In the genomic region with DNA sequence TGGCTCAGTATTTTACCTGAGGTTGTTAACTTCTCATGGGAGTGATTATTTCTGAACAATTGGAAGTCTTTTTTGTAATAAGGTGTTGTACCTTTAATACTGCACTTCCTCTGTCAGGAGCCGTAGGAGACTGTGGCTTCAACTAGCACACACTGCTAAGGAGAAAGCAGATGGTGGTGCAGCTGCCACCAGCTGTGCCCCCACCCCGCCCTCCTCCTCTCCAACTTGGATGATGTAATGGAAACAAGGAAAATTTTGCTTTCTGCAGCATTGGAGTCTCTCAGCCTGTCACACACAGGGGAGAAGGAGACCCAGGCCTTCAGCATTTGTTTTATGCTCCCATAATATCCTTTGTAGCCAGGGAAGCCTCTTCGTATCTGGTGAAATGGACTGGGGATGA, we compare ENCODE assay signal across 10 cellular contexts.
DNase-seq lines count a peak whose midpoint lies in the region; ATAC-seq, FAIRE-seq and TF ChIP-seq lines count a peak whose summit lies in the region.
"Had no signal": no experiment of that assay in that cellular context is flagged by ENCODE, and none has a peak within 500 bp of the region (broad histone marks: within the 10 kb centered on the region; RNA-seq: fewer than 3 reads in every experiment).

No MANE protein-coding gene starts in this region.

- H3K27me3 Mint-ChIP-seq in brain = no peaks in the 10 kb centered on the region

- TF ChIP-seq POLR2A in GM12892 (IDR thresholded peaks at IDR 0.05; ENCODE audit: low read depth, low read length) = no peak

- H3K4me3 Mint-ChIP-seq in brain = peak overlapping the region in 1 of 5 experiments; percentile 21
- H3K4me3 Mint-ChIP-seq: activated CD4-positive, alpha-beta memory T cell treated with anti-CD3 and anti-CD28 coated beads for 36 hours had no signal

- TF ChIP-seq CTCF in brain (conservative IDR thresholded peaks at IDR 0.05) = no peak

- FAIRE-seq in GM12892 (lab: Jason Lieb, UNC) = no peak

- H3K4me1 Mint-ChIP-seq in brain = peaks cover 54% of the 10 kb centered on the region

- peaks cover 22% of the 10 kb centered on the region for H3K36me3 Mint-ChIP-seq in brain
- H3K36me3 Mint-ChIP-seq: activated CD4-positive, alpha-beta memory T cell treated with anti-CD3 and anti-CD28 coated beads for 36 hours had no signal

- no peak for ATAC-seq in HG03520 (IDR thresholded peaks at IDR 0.05; ENCODE audit: unreplicated experiment)

- H3K27ac Mint-ChIP-seq in brain = peak overlapping the region; percentile 34 to 93 (median 41)
- H3K27ac Mint-ChIP-seq: activated CD4-positive, alpha-beta memory T cell treated with anti-CD3 and anti-CD28 coated beads for 36 hours had no signal

- peak; percentile 64 for DNase-seq in DMS 273 treated with DMSO at 0.1 percent for 48 hours (lab: John Stamatoyannopoulos, UW)
- DNase-seq in NCI-H2107 treated with DMSO at 0.1 percent for 48 hours (lab: John Stamatoyannopoulos, UW; ENCODE audit: unreplicated experiment) = peak; percentile 89
- DNase-seq in occipital lobe (lab: John Stamatoyannopoulos, UW) = peak; percentile 20
- no peak for DNase-seq in stimulated activated CD4-positive, alpha-beta T cell treated with anti-CD3 and anti-CD28 coated beads, Interleukin-2, amount 100 ng/mL, for 48 hours
- DNase-seq in GM12892 (ENCODE audit: insufficient read length) = no peak
- DNase-seq in SKM-1 treated with dmso at 0.1 percent for 144 hours (lab: John Stamatoyannopoulos, UW; ENCODE audit: unreplicated experiment) = no peak
- DNase-seq: activated CD4-positive, alpha-beta memory T cell treated with anti-CD3 and anti-CD28 coated beads for 36 hours; Caco-2 had no signal

- H3K9me3 Mint-ChIP-seq in brain = no peaks in the 10 kb centered on the region
- H3K9me3 Mint-ChIP-seq: activated CD4-positive, alpha-beta memory T cell treated with anti-CD3 and anti-CD28 coated beads for 36 hours had no signal

Comparison
In these comparisons a context has a peak if more than half of its experiments do, and no peak if none do; other contexts are left out.
1. DNase-seq: peak in DMS 273 treated with DMSO at 0.1 percent for 48 hours (single experiment), NCI-H2107 treated with DMSO at 0.1 percent for 48 hours (single experiment) and occipital lobe (single experiment); none in stimulated activated CD4-positive, alpha-beta T cell treated with anti-CD3 and anti-CD28 coated beads, Interleukin-2, amount 100 ng/mL, for 48 hours (0 of 2), GM12892 (single experiment) and SKM-1 treated with dmso at 0.1 percent for 144 hours (single experiment).